In genomic region chr11:115500547-115501503, GRCh38 we compare ENCODE assay signal across 12 cellular contexts. TPM values are rescaled to one million over a fixed set of nuclear protein-coding genes. Genes with fewer than 3 reads are reported as not detected.
DNase-seq lines count a peak whose midpoint lies in the region; ATAC-seq and TF ChIP-seq lines count a peak whose summit lies in the region.
"Had no signal": no experiment of that assay in that cellular context is flagged by ENCODE, and none has a peak within 500 bp of the region (broad histone marks: within the 10 kb centered on the region; RNA-seq: fewer than 3 reads in every experiment).

No MANE protein-coding gene starts in this region.

- WGBS in upper lobe of left lung, 2 donors = 24 to 42% methylated on average over 14 of the region's 14 CpGs

- peaks cover 36% of the 10 kb centered on the region for H3K4me1 Mint-ChIP-seq in glutamatergic neuron (ENCODE audit: low read depth, unreplicated experiment)

- TF ChIP-seq EP300 in upper lobe of left lung (IDR thresholded peaks at IDR 0.05) = no peak

- no peaks in the 10 kb centered on the region for H3K79me2 ChIP-seq in OCI-LY3 (ENCODE audit: low read length)

- H2AFZ ChIP-seq in OCI-LY3 (ENCODE audit: low read depth, low read length) = no peak overlapping the region

- no peaks in the 10 kb centered on the region for H4K20me1 ChIP-seq in OCI-LY3 (ENCODE audit: insufficient read depth, low read length)

- peaks cover 4% of the 10 kb centered on the region for H3K27me3 Mint-ChIP-seq in glutamatergic neuron (ENCODE audit: unreplicated experiment)

- H3K27ac ChIP-seq in left ventricle myocardium inferior (replicated peaks) (peak overlapping the region; percentile 25), OCI-LY3 (ENCODE audit: low read length) (no peak overlapping the region), upper lobe of left lung (peak overlapping the region; percentile 5 to 59 (median 44))

- no peak for TF ChIP-seq CTCF in left ventricle myocardium inferior (IDR thresholded peaks at IDR 0.05; ENCODE audit: borderline replicate concordance)
- TF ChIP-seq CTCF in OCI-LY3 (IDR thresholded peaks at IDR 0.05; ENCODE audit: low read depth, low read length) = no peak
- TF ChIP-seq CTCF in upper lobe of left lung (IDR thresholded peaks at IDR 0.05) = no peak
- TF ChIP-seq CTCF in glutamatergic neuron (IDR thresholded peaks at IDR 0.05; ENCODE audit: partially characterized antibody, unreplicated experiment) = no peak

- ATAC-seq in Right ventricle myocardium superior (ENCODE audit: poor library complexity) = no peak
- no peak for ATAC-seq in upper lobe of left lung (ENCODE audit: low FRiP score in 2 of 2)
- ATAC-seq in GM19463 (IDR thresholded peaks at IDR 0.05; ENCODE audit: unreplicated experiment) = no peak
- no peak for ATAC-seq in HG03469 (IDR thresholded peaks at IDR 0.05; ENCODE audit: unreplicated experiment)
- ATAC-seq: effector memory CD8-positive, alpha-beta T cell; left ventricle myocardium superior; stimulated activated effector memory CD8-positive, alpha-beta T cell treated with anti-CD3 and anti-CD28 coated beads, Interleukin-12 subunit alpha, Interleukin-12 subunit beta, amount 100 ng/mL, for 72 hours had no signal

- H3K36me3 Mint-ChIP-seq in glutamatergic neuron (ENCODE audit: unreplicated experiment) = no peaks in the 10 kb centered on the region
- H3K36me3 Mint-ChIP-seq: stimulated activated effector memory CD8-positive, alpha-beta T cell treated with anti-CD3 and anti-CD28 coated beads, Interleukin-12 subunit alpha, Interleukin-12 subunit beta, amount 100 ng/mL, for 72 hours had no signal

- H3K9me3 ChIP-seq in left ventricle myocardium inferior (replicated peaks) (no peaks in the 10 kb centered on the region), OCI-LY3 (ENCODE audit: insufficient read depth, low read length) (no peaks in the 10 kb centered on the region), upper lobe of left lung (no peaks in the 10 kb centered on the region)

- H3K27me3 ChIP-seq in left ventricle myocardium inferior (ENCODE audit: low read depth) (peaks cover 75% of the 10 kb centered on the region), OCI-LY3 (ENCODE audit: low read depth, low read length) (peaks cover 51% of the 10 kb centered on the region), upper lobe of left lung (no peaks in the 10 kb centered on the region)

- H3K4me3 ChIP-seq in left ventricle myocardium inferior = peak overlapping the region; percentile 73
- peak overlapping the region; percentile 64 for H3K4me3 ChIP-seq in OCI-LY3 (ENCODE audit: low read length)
- H3K4me3 ChIP-seq in upper lobe of left lung = peak overlapping the region in 3 of 4 donors; percentile 56 to 80 (median 76)

- H3K4me2 ChIP-seq in OCI-LY3 (ENCODE audit: low read length) = peak overlapping the region; percentile 88

- H3K4me3 Mint-ChIP-seq in glutamatergic neuron (ENCODE audit: unreplicated experiment) = no peak overlapping the region
- H3K4me3 Mint-ChIP-seq: effector memory CD8-positive, alpha-beta T cell; stimulated activated effector memory CD8-positive, alpha-beta T cell treated with anti-CD3 and anti-CD28 coated beads, Interleukin-12 subunit alpha, Interleukin-12 subunit beta, amount 100 ng/mL, for 72 hours had no signal

- no peak for DNase-seq in left ventricle myocardium inferior
- no peak for DNase-seq in Right ventricle myocardium superior
- peak; percentile 80 to 98 for DNase-seq in hippocampal formation (lab: John Stamatoyannopoulos, UW)
- DNase-seq in upper lobe of left lung = no peak
- no peak for DNase-seq in glutamatergic neuron
- DNase-seq: ACHN; effector memory CD8-positive, alpha-beta T cell; left ventricle myocardium superior had no signal

- TF ChIP-seq POLR2A in upper lobe of left lung (IDR thresholded peaks at IDR 0.05) = no peak

- H3K9ac ChIP-seq in OCI-LY3 (ENCODE audit: low read length) = no peak overlapping the region

- H3K4me1 ChIP-seq in left ventricle myocardium inferior (peaks cover 67% of the 10 kb centered on the region), OCI-LY3 (ENCODE audit: low read length) (peaks cover 65% of the 10 kb centered on the region), upper lobe of left lung (peaks cover 11 to 46% (median 35%) of the 10 kb centered on the region in 4 donors)

- H3K36me3 ChIP-seq in left ventricle myocardium inferior (no peaks in the 10 kb centered on the region), OCI-LY3 (replicated peaks; ENCODE audit: low read depth, low read length) (no peaks in the 10 kb centered on the region), upper lobe of left lung (no peaks in the 10 kb centered on the region)

- no peak overlapping the region for H3K27ac Mint-ChIP-seq in glutamatergic neuron (ENCODE audit: unreplicated experiment)
- H3K27ac Mint-ChIP-seq: effector memory CD8-positive, alpha-beta T cell; stimulated activated effector memory CD8-positive, alpha-beta T cell treated with anti-CD3 and anti-CD28 coated beads, Interleukin-12 subunit alpha, Interleukin-12 subunit beta, amount 100 ng/mL, for 72 hours had no signal

- intact Hi-C loops in left ventricle myocardium inferior (cut with micrococcal nuclease) = loop anchor here (10.0 kb wide), 1 partner anchor 174 kb away; no protein-coding TSS in a partner anchor
- intact Hi-C loops in Right ventricle myocardium superior (cut with DNase I) = loop anchor here (5.0 to 10.0 kb wide), 2 partner anchors 164 to 174 kb away; no protein-coding TSS in a partner anchor

- peaks cover 12% of the 10 kb centered on the region for H3K9me3 Mint-ChIP-seq in glutamatergic neuron (ENCODE audit: unreplicated experiment)
- H3K9me3 Mint-ChIP-seq: effector memory CD8-positive, alpha-beta T cell; stimulated activated effector memory CD8-positive, alpha-beta T cell treated with anti-CD3 and anti-CD28 coated beads, Interleukin-12 subunit alpha, Interleukin-12 subunit beta, amount 100 ng/mL, for 72 hours had no signal

RNA-seq across cellular contexts. Expression of gene CADM1, which starts 3.4 kb away (rescaled TPM):
- total RNA-seq in left ventricle myocardium inferior = 51.1 TPM
- total RNA-seq in Right ventricle myocardium superior = 32.0 TPM
- total RNA-seq in upper lobe of left lung = 100 to 1,000 TPM in 4 of 6 donors, 10 to 100 TPM in 2; 69.9 to 212 (median 125) TPM
- 1,339 TPM for total RNA-seq in glutamatergic neuron (ENCODE audit: unreplicated experiment)

Comparison
In these comparisons a context has a peak if more than half of its experiments do, and no peak if none do; other contexts are left out.
1. DNase-seq: peak in hippocampal formation (2 of 2); none in left ventricle myocardium inferior (single experiment), Right ventricle myocardium superior (single experiment), upper lobe of left lung (0 of 2) and glutamatergic neuron (single experiment).
2. Peak in every context shown above with its lines, with median percentiles within 50 percentile points of each other: H3K4me3 ChIP-seq.